8 cellular contexts compared by ENCODE assay signal in genomic region chr14:58199726-58200479, GRCh38. TPM values are rescaled to one million over a fixed set of nuclear protein-coding genes. Genes with fewer than 3 reads are reported as not detected.
DNase-seq lines count a peak whose midpoint lies in the region; ATAC-seq and TF ChIP-seq lines count a peak whose summit lies in the region.

TSS of gene ACTR10 (plus strand) at chr14:58200149. CDS start at chr14:58200218, 69 bp downstream.

- POLR2A ChIA-PET in AG04449 (lab: Yijun Ruan, JAX): interaction anchor here (0.6 to 1.8 kb wide), 4 partner anchors 9 to 98 kb away, joined by 3 to 5 read pairs (median 4); partner anchors contain the start of gene ARID4A

- peak within 1 kb of the TSS; percentile 89 to 97 (median 92) for H3K9ac ChIP-seq in skeletal muscle tissue (ENCODE audit: low read depth in 1 of 3, low read length in 3 of 3)

- peak; percentile 91 for ATAC-seq in GM18873 (IDR thresholded peaks at IDR 0.05; ENCODE audit: low FRiP score, unreplicated experiment)
- ATAC-seq in HG03135 (IDR thresholded peaks at IDR 0.05; ENCODE audit: unreplicated experiment): peak; percentile 94

- H3K9me3 ChIP-seq in WERI-Rb-1 (ENCODE audit: severe bottlenecking) (no peaks in the 10 kb centered on the region), breast epithelium (no peaks in the 10 kb centered on the region), iPS-18c (ENCODE audit: control insufficient read depth, insufficient read depth, low read length) (no peaks in the 10 kb centered on the region), skeletal muscle tissue (ENCODE audit: control insufficient read depth in 3 of 3, low read length in 3 of 3) (no peaks in the 10 kb centered on the region)

- intact Hi-C loops in breast epithelium (cut with DNase I; ENCODE audit: low total_unique reads): no loop called here

- peak within 1 kb of the TSS; percentile 90 for H3K4me3 ChIP-seq in AG04449 (ENCODE audit: low read depth, low read length)
- peak within 1 kb of the TSS; percentile 98 for H3K4me3 ChIP-seq in WERI-Rb-1 (ENCODE audit: low read depth, low read length)
- H3K4me3 ChIP-seq in breast epithelium: peak within 1 kb of the TSS; percentile 72 to 97 (median 91)
- H3K4me3 ChIP-seq in iPS-18c (ENCODE audit: insufficient read depth, low read depth, low read length): peak within 1 kb of the TSS; percentile 92
- H3K4me3 ChIP-seq in skeletal muscle tissue (ENCODE audit: low read length in 3 of 3): peak within 1 kb of the TSS; percentile 89 to 96 (median 96)

- CTCF ChIA-PET in AG04449 (lab: Yijun Ruan, JAX): interaction anchor here (0.8 to 1.1 kb wide), 2 partner anchors 9 to 90 kb away, joined by 3 read pairs; no protein-coding TSS in a partner anchor

- H3K36me3 ChIP-seq in WERI-Rb-1: peaks cover 9% of the 10 kb centered on the region
- H3K36me3 ChIP-seq in breast epithelium: no peaks in the 10 kb centered on the region
- H3K36me3 ChIP-seq in skeletal muscle tissue (ENCODE audit: control insufficient read depth in 3 of 3, insufficient read depth in 3 of 3, low read length in 3 of 3): peaks cover 0 to 5% (median 2%) of the 10 kb centered on the region in 3 donors

- H3K27ac ChIP-seq in WERI-Rb-1 (peak within 1 kb of the TSS; percentile 91), breast epithelium (peak within 1 kb of the TSS; percentile 97 to 99), skeletal muscle tissue (ENCODE audit: low read depth, low read length) (peak within 1 kb of the TSS; percentile 93)

- H3K4me1 ChIP-seq in breast epithelium: peaks cover 0 to 8% of the 10 kb centered on the region in 2 donors
- H3K4me1 ChIP-seq in skeletal muscle tissue (ENCODE audit: control insufficient read depth in 3 of 3, insufficient read depth in 3 of 3, low read length in 3 of 3): peaks cover 7 to 12% (median 10%) of the 10 kb centered on the region in 3 donors

- peak; percentile 11 for TF ChIP-seq POLR2A in breast epithelium (IDR thresholded peaks at IDR 0.05)

- TF ChIP-seq CTCF in AG04449 (IDR thresholded peaks at IDR 0.05; ENCODE audit: insufficient read depth, low read length, missing control alignments): no peak
- no peak for TF ChIP-seq CTCF in WERI-Rb-1 (IDR thresholded peaks at IDR 0.05; ENCODE audit: low read depth, low read length)
- no peak for TF ChIP-seq CTCF in breast epithelium (IDR thresholded peaks at IDR 0.05)

- no peak for DNase-seq in AG04449 (ENCODE audit: low read depth, low spot score)
- DNase-seq in NCI-H2196 (lab: John Stamatoyannopoulos, UW; ENCODE audit: unreplicated experiment): peak; percentile 74
- peak; percentile 91 for DNase-seq in WERI-Rb-1
- DNase-seq in breast epithelium (ENCODE audit: low spot score in 2 of 2): peak; percentile 85 to 86

- H3K27me3 ChIP-seq in WERI-Rb-1 (ENCODE audit: insufficient read depth, low read depth, severe bottlenecking): no peaks in the 10 kb centered on the region
- no peaks in the 10 kb centered on the region for H3K27me3 ChIP-seq in breast epithelium
- no peaks in the 10 kb centered on the region for H3K27me3 ChIP-seq in skeletal muscle tissue (ENCODE audit: control insufficient read depth in 3 of 3, insufficient read depth in 3 of 3, low read length in 3 of 3)

RNA-seq across cellular contexts. Expression of gene ACTR10, which starts in this region (rescaled TPM):
- total RNA-seq in breast epithelium: 10 to 100 TPM; 42.2 to 71.4 (median 69.4) TPM
- 62.6 TPM for total RNA-seq in skeletal muscle tissue
